19 cellular contexts compared by ENCODE assay signal in genomic region chr2:281381-281780, GRCh38. TPM values are rescaled to one million over a fixed set of nuclear protein-coding genes. Genes with fewer than 3 reads are reported as not detected.
A peak's percentile ranks its signal among the peaks of the same experiment; 100 is the strongest.
DNase-seq lines count a peak whose midpoint lies in the region; ATAC-seq and TF ChIP-seq lines count a peak whose summit lies in the region.
"Had no signal": no experiment of that assay in that cellular context is flagged by ENCODE, and none has a peak within 500 bp of the region (broad histone marks: within the 10 kb centered on the region; RNA-seq: fewer than 3 reads in every experiment).

No MANE protein-coding gene starts in this region.

- TF ChIP-seq CTCF in left ventricle myocardium inferior (IDR thresholded peaks at IDR 0.05; ENCODE audit: borderline replicate concordance) (no peak), body of pancreas (IDR thresholded peaks at IDR 0.05) (no peak), neural progenitor cell (IDR thresholded peaks at IDR 0.05) (no peak), Calu3 (IDR thresholded peaks at IDR 0.05; ENCODE audit: unreplicated experiment) (no peak)

- no TSS peak for BruUV-seq in Calu3 (replicated peaks; lab: Mats Ljungman, UMichigan)

- H3K9me3 ChIP-seq in left ventricle myocardium inferior (replicated peaks) (no peaks in the 10 kb centered on the region), body of pancreas (no peaks in the 10 kb centered on the region), neural progenitor cell (ENCODE audit: low read depth) (no peaks in the 10 kb centered on the region)
- H3K9me3 ChIP-seq: BE2C, Caco-2 had no signal

- peaks cover 3% of the 10 kb centered on the region for H3K79me2 ChIP-seq in neural progenitor cell (ENCODE audit: low read depth)

- H4K20me1 ChIP-seq in neural progenitor cell (ENCODE audit: low read depth): peaks cover 63% of the 10 kb centered on the region

- no peak overlapping the region for H2AFZ ChIP-seq in neural progenitor cell (replicated peaks)
- H2AFZ ChIP-seq: GM23338 had no signal

- H3K36me3 Mint-ChIP-seq in neural progenitor cell (peaks cover 32% of the 10 kb centered on the region), Calu3 (ENCODE audit: insufficient read depth, unreplicated experiment) (peaks cover 21% of the 10 kb centered on the region)

- H3K9me3 Mint-ChIP-seq in neural progenitor cell (no peaks in the 10 kb centered on the region), Calu3 (ENCODE audit: low read depth, unreplicated experiment) (no peaks in the 10 kb centered on the region)
- H3K9me3 Mint-ChIP-seq: CD4-positive, CD25-positive, alpha-beta regulatory T cell; GM23338 had no signal

- H3K4me3 ChIP-seq in left ventricle myocardium inferior: no peak overlapping the region
- H3K4me3 ChIP-seq in body of pancreas: no peak overlapping the region
- no peak overlapping the region for H3K4me3 ChIP-seq in neural progenitor cell
- H3K4me3 ChIP-seq: GM23338 had no signal

- H3K4me1 ChIP-seq in left ventricle myocardium inferior: peaks cover 20% of the 10 kb centered on the region
- peaks cover 91% of the 10 kb centered on the region for H3K4me1 ChIP-seq in body of pancreas
- H3K4me1 ChIP-seq in neural progenitor cell: no peaks in the 10 kb centered on the region
- H3K4me1 ChIP-seq: BE2C, Caco-2 had no signal

- H3K4me3 Mint-ChIP-seq in neural progenitor cell (no peak overlapping the region), Calu3 (ENCODE audit: low read depth, unreplicated experiment) (no peak overlapping the region)
- H3K4me3 Mint-ChIP-seq: CD4-positive, CD25-positive, alpha-beta regulatory T cell; GM23338 had no signal

- no peak for ATAC-seq in Right ventricle myocardium superior (ENCODE audit: poor library complexity)
- ATAC-seq in body of pancreas: no peak
- ATAC-seq in GM19395 (IDR thresholded peaks at IDR 0.05; ENCODE audit: unreplicated experiment): no peak
- ATAC-seq: GM23338 had no signal

- H3K27ac Mint-ChIP-seq in neural progenitor cell: peak overlapping the region; percentile 7
- H3K27ac Mint-ChIP-seq in Calu3 (ENCODE audit: unreplicated experiment): no peak overlapping the region
- H3K27ac Mint-ChIP-seq: GM23338 had no signal

- peaks cover 12% of the 10 kb centered on the region for H3F3A ChIP-seq in neural progenitor cell (ENCODE audit: low read depth)

- WGBS in body of pancreas, 2 donors: 93% methylated on average over 9 of the region's 9 CpGs

- intact Hi-C loops in left ventricle myocardium inferior (cut with micrococcal nuclease): no loop called here
- intact Hi-C loops in Right ventricle myocardium superior (cut with DNase I): no loop called here
- intact Hi-C loops in body of pancreas (cut with DNase I): no loop called here
- intact Hi-C loops in Calu3 (cut with micrococcal nuclease; ENCODE audit: unreplicated experiment): no loop called here

- H3K4me2 ChIP-seq in neural progenitor cell: no peak overlapping the region
- H3K4me2 ChIP-seq: GM23338 had no signal

- H3K27me3 ChIP-seq in left ventricle myocardium inferior (ENCODE audit: low read depth) (no peaks in the 10 kb centered on the region), body of pancreas (no peaks in the 10 kb centered on the region), neural progenitor cell (peaks cover 39% of the 10 kb centered on the region)
- H3K27me3 ChIP-seq: BE2C had no signal

- TF ChIP-seq POLR2A in body of pancreas (IDR thresholded peaks at IDR 0.05): no peak

- H3K36me3 ChIP-seq in left ventricle myocardium inferior (peaks cover 59% of the 10 kb centered on the region), body of pancreas (replicated peaks in 1 of 2; ENCODE audit: insufficient read depth in 1 of 2, low read depth in 2 of 2) (peaks cover 0 to 6% of the 10 kb centered on the region in 2 donors), neural progenitor cell (no peaks in the 10 kb centered on the region)
- H3K36me3 ChIP-seq: BE2C had no signal

- H3K27ac ChIP-seq in left ventricle myocardium inferior (replicated peaks) (peak overlapping the region; percentile 70), body of pancreas (peak overlapping the region in 3 of 4 donors; percentile 90 to 92 (median 91)), neural progenitor cell (no peak overlapping the region)
- H3K27ac ChIP-seq: HL-60 had no signal

- H3K4me1 Mint-ChIP-seq in neural progenitor cell (peaks cover 49% of the 10 kb centered on the region), Calu3 (ENCODE audit: low read depth, unreplicated experiment) (peaks cover 8% of the 10 kb centered on the region)

- no peak overlapping the region for H3K9ac ChIP-seq in neural progenitor cell

- H3K27me3 Mint-ChIP-seq in neural progenitor cell (ENCODE audit: insufficient read depth, low read depth): peaks cover 3% of the 10 kb centered on the region
- H3K27me3 Mint-ChIP-seq in Calu3 (ENCODE audit: unreplicated experiment): peaks cover 14% of the 10 kb centered on the region

- DNase-seq in left ventricle myocardium inferior: no peak
- DNase-seq in Right ventricle myocardium superior: no peak
- DNase-seq in body of pancreas: no peak
- DNase-seq in neural progenitor cell (ENCODE audit: low spot score): no peak
- no peak for DNase-seq in Calu3
- DNase-seq: ACHN; BE2C; C1 segment of cervical spinal cord; Caco-2; CD4-positive, CD25-positive, alpha-beta regulatory T cell; DMS153; DMS79; GDM1; HCEC 1CT; IMR-90 had no signal

- CTCF ChIA-PET in Calu3 (lab: Charles Lee): no interaction called here

RNA-seq across cellular contexts. Expression of gene ALKAL2, which starts 6.5 kb away (rescaled TPM):
- total RNA-seq in left ventricle myocardium inferior (1.1 TPM), Right ventricle myocardium superior (not detected), body of pancreas (100 to 1,000 TPM in 1 of 2 donors, 10 to 100 TPM in 1; 56.6 to 104 TPM), neural progenitor cell (ENCODE audit: low replicate concordance) (not detected in 2 replicates), Calu3 (2022) (not detected in 2 replicates)
- total RNA-seq: Caco-2; CD4-positive, CD25-positive, alpha-beta regulatory T cell; HT1080; IMR-90 had no signal

RNA-seq across cellular contexts. Expression of gene ACP1, which starts 16.6 kb away (rescaled TPM):
- total RNA-seq in left ventricle myocardium inferior: 68.0 TPM
- total RNA-seq in Right ventricle myocardium superior: 68.1 TPM
- total RNA-seq in body of pancreas: 10 to 100 TPM; 62.0 to 74.2 TPM
- total RNA-seq in neural progenitor cell (ENCODE audit: low replicate concordance): 173 and 236 TPM in 2 replicates
- 120 and 124 TPM in 2 replicates for total RNA-seq in Calu3 (2022)

RNA-seq across cellular contexts. Expression of gene SH3YL1, which starts 17.5 kb away (rescaled TPM):
- total RNA-seq in left ventricle myocardium inferior (9.8 TPM), Right ventricle myocardium superior (7.4 TPM), body of pancreas (100 to 1,000 TPM; 159 to 162 TPM), neural progenitor cell (ENCODE audit: low replicate concordance) (24.3 and 47.9 TPM in 2 replicates), Calu3 (2022) (86.4 and 97.0 TPM in 2 replicates)

Comparison
In these comparisons a context has a peak if more than half of its experiments do, and no peak if none do; other contexts are left out.
1. RNA of gene ALKAL2, which starts 6.5 kb away (total RNA-seq): 56.6 to 104 TPM in body of pancreas; 1.1 TPM in left ventricle myocardium inferior (single experiment), not detected in Calu3, not detected in Right ventricle myocardium superior (single experiment) and not detected in neural progenitor cell; every median in the first group is over 10 times any median in the second.